ENCODE assay signal across 11 cellular contexts in the genomic region with DNA sequence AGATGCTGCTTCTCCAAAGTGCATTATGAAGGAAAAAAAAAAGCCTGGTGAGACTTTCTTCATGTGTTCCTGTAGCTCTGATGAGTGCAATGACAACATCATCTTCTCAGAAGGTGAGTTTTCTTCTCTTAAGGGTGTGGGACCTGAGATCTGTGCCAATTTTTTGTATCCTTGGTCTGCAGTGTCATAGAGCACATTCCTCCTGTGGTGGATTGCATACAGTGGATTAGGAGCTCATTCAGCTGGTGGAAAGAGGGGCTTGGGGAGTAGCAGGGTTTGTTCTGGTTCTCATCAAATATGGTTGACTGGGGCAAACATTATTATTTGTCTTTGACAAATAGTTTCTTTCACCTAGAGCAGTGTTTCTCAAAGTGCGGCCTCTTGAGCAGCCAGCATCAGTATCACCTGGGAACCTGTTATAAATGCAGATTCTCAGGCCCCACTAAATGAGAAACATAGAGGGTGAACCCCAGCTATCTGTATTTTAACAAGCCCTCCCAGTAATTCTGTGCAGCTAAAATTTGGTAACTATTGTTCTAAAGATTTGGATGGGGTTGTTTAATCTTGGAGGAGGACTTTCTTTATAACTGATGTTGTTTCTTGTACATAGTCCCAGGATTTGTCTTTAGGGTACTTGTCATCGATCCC. TPM values are rescaled to one million over a fixed set of nuclear protein-coding genes. Genes with fewer than 3 reads are reported as not detected.
A peak's percentile ranks its signal among the peaks of the same experiment; 100 is the strongest.
DNase-seq lines count a peak whose midpoint lies in the region; TF ChIP-seq lines count a peak whose summit lies in the region.
"Had no signal": no experiment of that assay in that cellular context is flagged by ENCODE, and none has a peak within 500 bp of the region (broad histone marks: within the 10 kb centered on the region; RNA-seq: fewer than 3 reads in every experiment).

No MANE protein-coding gene starts in this region.

- no peak overlapping the region for H3K4me2 ChIP-seq in H9 (ENCODE audit: insufficient read depth, insufficient read length, low read length)

- H4K91ac ChIP-seq in H9 (ENCODE audit: insufficient read length, low read depth, low read length): no peak overlapping the region

- CTCF ChIA-PET in activated naive CD4-positive, alpha-beta T cell treated with anti-CD3 and anti-CD28 coated beads, Interleukin-2, amount 10 ng/mL, durations not matched to agents 7 days and 5 days (lab: Charles Lee): interaction anchor here (0.6 to 1.0 kb wide), 3 partner anchors 16 to 303 kb away, joined by 3 to 5 read pairs (median 3); no protein-coding TSS in a partner anchor
- CTCF ChIA-PET in activated CD4-positive, alpha-beta memory T cell treated with anti-CD3 and anti-CD28 coated beads, Interleukin-2, amount 10 ng/mL, durations not matched to agents 7 days and 5 days (lab: Charles Lee): interaction anchor here (1.3 kb wide), 1 partner anchor 15 kb away, joined by 3 read pairs; no protein-coding TSS in a partner anchor

- H3K4me3 ChIP-seq in subcutaneous abdominal adipose tissue (ENCODE audit: low read depth in 1 of 5, low read length in 5 of 5): no peak overlapping the region
- H3K4me3 ChIP-seq: uterus had no signal

- no peak overlapping the region for H3K9ac ChIP-seq in subcutaneous abdominal adipose tissue (ENCODE audit: low read length in 5 of 5)
- H3K9ac ChIP-seq in H9 (ENCODE audit: extremely low read depth, insufficient read length, low read length): no peak overlapping the region

- POLR2A ChIA-PET in activated CD4-positive, alpha-beta memory T cell treated with anti-CD3 and anti-CD28 coated beads, Interleukin-2, amount 10 ng/mL, durations not matched to agents 7 days and 5 days (lab: Charles Lee): interaction anchor here (1.2 to 15.5 kb wide), 2 partner anchors 12 to 15 kb away, joined by 4 to 303 read pairs; no protein-coding TSS in a partner anchor

- no peak overlapping the region for H3K18ac ChIP-seq in H9 (ENCODE audit: insufficient read length, low read depth, low read length)

- no peak overlapping the region for H2AK5ac ChIP-seq in H9 (ENCODE audit: insufficient read length, low read length)

- H3K27me3 ChIP-seq in layer of hippocampus (ENCODE audit: control insufficient read depth, insufficient read depth, low read length) (no peaks in the 10 kb centered on the region), subcutaneous abdominal adipose tissue (ENCODE audit: control insufficient read depth in 5 of 5, insufficient read depth in 4 of 5, low read length in 5 of 5) (no peaks in the 10 kb centered on the region), H9 (ENCODE audit: insufficient read depth, low read length) (no peaks in the 10 kb centered on the region)
- H3K27me3 ChIP-seq: uterus had no signal

- H2BK120ac ChIP-seq in H9 (ENCODE audit: low read depth, low read length, poor library complexity, severe bottlenecking): no peak overlapping the region

- H3K4ac ChIP-seq in H9 (ENCODE audit: low read depth, low read length): no peak overlapping the region

- H2BK20ac ChIP-seq in H9 (ENCODE audit: low read depth, low read length, poor library complexity, severe bottlenecking): no peak overlapping the region

- H3T11ph ChIP-seq in H9 (ENCODE audit: low read length): no peak overlapping the region

- peak overlapping the region; percentile 15 for H3K27ac ChIP-seq in layer of hippocampus (ENCODE audit: low read depth, low read length)
- peak overlapping the region; percentile 4 for H3K27ac ChIP-seq in subcutaneous abdominal adipose tissue (ENCODE audit: low read depth, low read length)
- H3K27ac ChIP-seq in H9 (ENCODE audit: insufficient read length, low read depth, low read length): no peak overlapping the region

- H3K9me3 ChIP-seq in subcutaneous abdominal adipose tissue (ENCODE audit: control insufficient read depth in 5 of 5, low read length in 5 of 5) (no peaks in the 10 kb centered on the region), H9 (ENCODE audit: control insufficient read depth, low read depth, low read length) (no peaks in the 10 kb centered on the region)
- H3K9me3 ChIP-seq: uterus had no signal

- intact Hi-C loops in head of caudate nucleus (cut with DNase I): no loop called here

- no peaks in the 10 kb centered on the region for H3K79me1 ChIP-seq in H9 (ENCODE audit: insufficient read depth, low read depth, low read length, poor library complexity, severe bottlenecking)

- peak overlapping the region; percentile 83 for H3K27ac Mint-ChIP-seq in activated naive CD4-positive, alpha-beta T cell treated with anti-CD3 and anti-CD28 coated beads, Interleukin-2, amount 10 ng/mL, durations not matched to agents 7 days and 5 days
- peak overlapping the region; percentile 57 for H3K27ac Mint-ChIP-seq in activated CD4-positive, alpha-beta memory T cell treated with anti-CD3 and anti-CD28 coated beads, Interleukin-2, amount 10 ng/mL, durations not matched to agents 7 days and 5 days
- peak overlapping the region in 1 of 3 experiments; percentile 62; a peak in 3 of 7 replicates for H3K27ac Mint-ChIP-seq in H9

- peaks cover 96% of the 10 kb centered on the region for H3K36me3 Mint-ChIP-seq in activated naive CD4-positive, alpha-beta T cell treated with anti-CD3 and anti-CD28 coated beads, Interleukin-2, amount 10 ng/mL, durations not matched to agents 7 days and 5 days
- peaks cover 97% of the 10 kb centered on the region for H3K36me3 Mint-ChIP-seq in activated CD4-positive, alpha-beta memory T cell treated with anti-CD3 and anti-CD28 coated beads, Interleukin-2, amount 10 ng/mL, durations not matched to agents 7 days and 5 days (ENCODE audit: low read depth)
- peaks cover 33 to 67% (median 44%) of the 10 kb centered on the region in 3 experiments; a peak in 6 of 7 replicates for H3K36me3 Mint-ChIP-seq in H9 (ENCODE audit: insufficient read depth in 1 of 3, low read depth in 3 of 3)

- H3K4me1 ChIP-seq in subcutaneous abdominal adipose tissue (ENCODE audit: control insufficient read depth in 5 of 5, insufficient read depth in 5 of 5, low read length in 5 of 5): peaks cover 4 to 47% (median 38%) of the 10 kb centered on the region in 5 donors
- peaks cover 6% of the 10 kb centered on the region; the same call in 1 of the 2 replicates for H3K4me1 ChIP-seq in H9 (ENCODE audit: insufficient read depth, low read length)
- H3K4me1 ChIP-seq: uterus had no signal

- H4K20me1 ChIP-seq in H9 (ENCODE audit: control insufficient read depth, insufficient read depth, insufficient read length): no peaks in the 10 kb centered on the region

- no peaks in the 10 kb centered on the region for H3K9me3 Mint-ChIP-seq in activated naive CD4-positive, alpha-beta T cell treated with anti-CD3 and anti-CD28 coated beads, Interleukin-2, amount 10 ng/mL, durations not matched to agents 7 days and 5 days
- H3K9me3 Mint-ChIP-seq in activated CD4-positive, alpha-beta memory T cell treated with anti-CD3 and anti-CD28 coated beads, Interleukin-2, amount 10 ng/mL, durations not matched to agents 7 days and 5 days: no peaks in the 10 kb centered on the region
- no peaks in the 10 kb centered on the region for H3K9me3 Mint-ChIP-seq in H9

- peaks cover 98% of the 10 kb centered on the region for H3K4me1 Mint-ChIP-seq in activated naive CD4-positive, alpha-beta T cell treated with anti-CD3 and anti-CD28 coated beads, Interleukin-2, amount 10 ng/mL, durations not matched to agents 7 days and 5 days
- H3K4me1 Mint-ChIP-seq in activated CD4-positive, alpha-beta memory T cell treated with anti-CD3 and anti-CD28 coated beads, Interleukin-2, amount 10 ng/mL, durations not matched to agents 7 days and 5 days: peaks cover 92% of the 10 kb centered on the region
- H3K4me1 Mint-ChIP-seq in H9: peaks cover 10 to 13% of the 10 kb centered on the region in 2 experiments

- TF ChIP-seq CTCF in H9 (conservative IDR thresholded peaks at IDR 0.05): no peak

- H2BK15ac ChIP-seq in H9 (ENCODE audit: low read depth, low read length): no peak overlapping the region

- no peaks in the 10 kb centered on the region for H3K79me2 ChIP-seq in H9 (ENCODE audit: insufficient read depth, low read length)

- H2BK12ac ChIP-seq in H9 (ENCODE audit: insufficient read length, low read depth, low read length): no peak overlapping the region

- no peak overlapping the region for H3K14ac ChIP-seq in H9 (ENCODE audit: insufficient read depth, low read length)

- H2AFZ ChIP-seq in H9 (ENCODE audit: low read length): no peak overlapping the region

- H3K23me2 ChIP-seq in H9 (ENCODE audit: insufficient read length, low read depth, low read length, poor library complexity, severe bottlenecking): no peaks in the 10 kb centered on the region

- H3K27me3 Mint-ChIP-seq in activated naive CD4-positive, alpha-beta T cell treated with anti-CD3 and anti-CD28 coated beads, Interleukin-2, amount 10 ng/mL, durations not matched to agents 7 days and 5 days: no peaks in the 10 kb centered on the region
- H3K27me3 Mint-ChIP-seq in activated CD4-positive, alpha-beta memory T cell treated with anti-CD3 and anti-CD28 coated beads, Interleukin-2, amount 10 ng/mL, durations not matched to agents 7 days and 5 days: no peaks in the 10 kb centered on the region
- no peaks in the 10 kb centered on the region for H3K27me3 Mint-ChIP-seq in H9 (ENCODE audit: low read depth)

- H3K56ac ChIP-seq in H9 (ENCODE audit: insufficient read length, low read depth, low read length): no peak overlapping the region

- H3K4me3 Mint-ChIP-seq in activated naive CD4-positive, alpha-beta T cell treated with anti-CD3 and anti-CD28 coated beads, Interleukin-2, amount 10 ng/mL, durations not matched to agents 7 days and 5 days: no peak overlapping the region
- no peak overlapping the region for H3K4me3 Mint-ChIP-seq in activated CD4-positive, alpha-beta memory T cell treated with anti-CD3 and anti-CD28 coated beads, Interleukin-2, amount 10 ng/mL, durations not matched to agents 7 days and 5 days
- no peak overlapping the region for H3K4me3 Mint-ChIP-seq in H9

- DNase-seq in activated naive CD4-positive, alpha-beta T cell treated with anti-CD3 and anti-CD28 coated beads, Interleukin-2, amount 10 ng/mL, durations not matched to agents 7 days and 5 days: no peak
- DNase-seq in activated naive CD4-positive, alpha-beta T cell (lab: John Stamatoyannopoulos, UW): no peak
- no peak for DNase-seq in activated CD4-positive, alpha-beta memory T cell treated with anti-CD3 and anti-CD28 coated beads, Interleukin-2, amount 10 ng/mL, durations not matched to agents 7 days and 5 days
- DNase-seq in H9: no peak
- DNase-seq in NCI-H1092 (lab: John Stamatoyannopoulos, UW): no peak
- DNase-seq in head of caudate nucleus: no peak
- DNase-seq: NCI-H1105, NCI-H524, uterus had no signal

- H3K23ac ChIP-seq in H9 (ENCODE audit: insufficient read length, low read depth, low read length): no peak overlapping the region

- WGBS in H9 (ENCODE audit: extremely low coverage, insufficient read length, low lambda C conversion rate): no CpG with 5 or more reads among the region's 2 CpGs

- no peak overlapping the region for H4K8ac ChIP-seq in H9 (replicated peaks; ENCODE audit: insufficient read length, low read depth, low read length)

- no peak overlapping the region for H4K5ac ChIP-seq in H9 (ENCODE audit: insufficient read length, low read depth, low read length)

- H3K36me3 ChIP-seq in subcutaneous abdominal adipose tissue (ENCODE audit: control insufficient read depth in 5 of 5, insufficient read depth in 5 of 5, low read length in 5 of 5): peaks cover 67 to 93% (median 78%) of the 10 kb centered on the region in 5 donors
- H3K36me3 ChIP-seq: uterus had no signal

- H2BK5ac ChIP-seq in H9 (ENCODE audit: insufficient read length, low read length): no peak overlapping the region

RNA-seq across cellular contexts. Expression of gene TGFBR2, which starts 44.1 kb away (rescaled TPM):
- 10 to 100 TPM; 60.1 to 60.8 TPM for total RNA-seq in activated CD4-positive, alpha-beta memory T cell treated with anti-CD3 and anti-CD28 coated beads, Interleukin-2, amount 10 ng/mL, durations not matched to agents 7 days and 5 days
- total RNA-seq in H9 (2021): 9.6 and 10.6 TPM in 2 replicates
